Comparison of ENCODE assay signal across 23 cellular contexts in genomic region chr12:71858848-71859247, GRCh38.
"Had no signal": no experiment of that assay in that cellular context is flagged by ENCODE, and none has a peak within 500 bp of the region (broad histone marks: within the 10 kb centered on the region; RNA-seq: fewer than 3 reads in every experiment).

No MANE protein-coding gene starts in this region.

- H3K4me1 Mint-ChIP-seq: nephron, neural progenitor cell had no signal

- H3K27me3 Mint-ChIP-seq: naive thymus-derived CD4-positive, alpha-beta T cell; progenitor cell of endocrine pancreas; stimulated activated memory B cell treated with anti-CD40 and anti-IgM and Interleukin-4, amounts not matched to agents 10 μg/mL and 1 μg/mL and 100 μg/mL, for 72 hours; stimulated activated naive CD8-positive, alpha-beta T cell treated with anti-CD3 and anti-CD28 coated beads, Interleukin-15, amount 100 ng/mL, for 72 hours had no signal

- DNase-seq: naive thymus-derived CD4-positive, alpha-beta T cell; natural killer cell; occipital lobe; ovary; posterior cingulate gyrus; psoas muscle; right cardiac atrium; right lobe of liver; sigmoid colon; small intestine; stimulated activated CD4-positive, alpha-beta T cell treated with anti-CD3 and anti-CD28 coated beads, Interleukin-15, amount 100 ng/mL, for 24 hours; stimulated activated CD4-positive, alpha-beta T cell treated with anti-CD3 and anti-CD28 coated beads, Interleukin-2, amount 100 ng/mL, for 24 hours; stimulated activated CD4-positive, alpha-beta T cell treated with anti-CD3 and anti-CD28 coated beads, Interleukin-2, amount 100 ng/mL, for 48 hours; stimulated activated CD4-positive, alpha-beta T cell treated with anti-CD3 and anti-CD28 coated beads, Interleukin-4, amount 100 ng/mL, for 24 hours; stimulated activated naive CD4-positive, alpha-beta T cell; stimulated activated naive CD8-positive, alpha-beta T cell treated with anti-CD3 and anti-CD28 coated beads, Interleukin-15, amount 100 ng/mL, for 72 hours; substantia nigra; thyroid gland; upper lobe of left lung had no signal

- ATAC-seq: naive thymus-derived CD4-positive, alpha-beta T cell; natural killer cell; psoas muscle; right cardiac atrium; right lobe of liver; stimulated activated memory B cell treated with anti-CD40 and anti-IgM and Interleukin-4, amounts not matched to agents 10 μg/mL and 1 μg/mL and 100 μg/mL, for 72 hours; stimulated activated naive CD8-positive, alpha-beta T cell treated with anti-CD3 and anti-CD28 coated beads, Interleukin-15, amount 100 ng/mL, for 72 hours had no signal

- H3K27ac Mint-ChIP-seq: natural killer cell; nephron; neural progenitor cell; progenitor cell of endocrine pancreas; stimulated activated memory B cell treated with anti-CD40 and anti-IgM and Interleukin-4, amounts not matched to agents 10 μg/mL and 1 μg/mL and 100 μg/mL, for 72 hours; stimulated activated naive CD8-positive, alpha-beta T cell treated with anti-CD3 and anti-CD28 coated beads, Interleukin-15, amount 100 ng/mL, for 72 hours had no signal

- H3K4me3 Mint-ChIP-seq: natural killer cell; nephron; neural progenitor cell; stimulated activated memory B cell treated with anti-CD40 and anti-IgM and Interleukin-4, amounts not matched to agents 10 μg/mL and 1 μg/mL and 100 μg/mL, for 72 hours; stimulated activated naive CD8-positive, alpha-beta T cell treated with anti-CD3 and anti-CD28 coated beads, Interleukin-15, amount 100 ng/mL, for 72 hours had no signal
